12 cellular contexts compared by ENCODE assay signal in genomic region chr7:102065226-102065625, GRCh38.
A peak's percentile ranks its signal among the peaks of the same experiment; 100 is the strongest.
DNase-seq lines count a peak whose midpoint lies in the region; ATAC-seq, FAIRE-seq and TF ChIP-seq lines count a peak whose summit lies in the region.
"Had no signal": no experiment of that assay in that cellular context is flagged by ENCODE, and none has a peak within 500 bp of the region (broad histone marks: within the 10 kb centered on the region; RNA-seq: fewer than 3 reads in every experiment).

No MANE protein-coding gene starts in this region.

- 89% methylated on average over 6 of the region's 6 CpGs for WGBS in thymus

- H3K4me3 ChIP-seq in DOHH2 (ENCODE audit: low read length), result no peak overlapping the region
- no peak overlapping the region for H3K4me3 ChIP-seq in thymus (ENCODE audit: low read length)
- H3K4me3 ChIP-seq: PC-9 had no signal

- H3K79me2 ChIP-seq in DOHH2 (ENCODE audit: control insufficient read depth, low read length), result peaks cover 90% of the 10 kb centered on the region

- CTCF ChIA-PET in RWPE1 (lab: Yijun Ruan, JAX), result interaction anchor here (0.6 kb wide), 1 partner anchor 1615 kb away, joined by 5 read pairs; no protein-coding TSS in a partner anchor

- no peak for FAIRE-seq in urothelium cell line (lab: Jason Lieb, UNC)

- peaks cover 8% of the 10 kb centered on the region; the same call in 1 of the 2 replicates for H3F3A ChIP-seq in DOHH2 (ENCODE audit: control insufficient read depth, insufficient read depth)

- no peak for TF ChIP-seq CTCF in DOHH2 (IDR thresholded peaks at IDR 0.05; ENCODE audit: low read depth, low read length, poor library complexity, severe bottlenecking)
- no peak for TF ChIP-seq CTCF in RWPE1 (conservative IDR thresholded peaks at IDR 0.05; ENCODE audit: low read depth)

- H3K4me1 Mint-ChIP-seq in memory B cell, result peaks cover 21% of the 10 kb centered on the region

- no peak overlapping the region for H3K4me3 Mint-ChIP-seq in memory B cell

- H3K9me3 Mint-ChIP-seq in memory B cell, result no peaks in the 10 kb centered on the region

- H3K27ac Mint-ChIP-seq in memory B cell, result peak overlapping the region; percentile 45

- ATAC-seq in memory B cell (ENCODE audit: low read depth), result no peak
- no peak for ATAC-seq in esophagus mucosa

- H3K9me3 ChIP-seq in DOHH2 (ENCODE audit: control insufficient read depth, insufficient read depth, low read length), result no peaks in the 10 kb centered on the region
- H3K9me3 ChIP-seq in thymus (ENCODE audit: control insufficient read depth), result no peaks in the 10 kb centered on the region
- H3K9me3 ChIP-seq: BE2C had no signal

- H3K36me3 Mint-ChIP-seq in memory B cell, result peaks cover 11% of the 10 kb centered on the region

- H3K27ac ChIP-seq in DOHH2 (ENCODE audit: low read depth, low read length) (peak overlapping the region; percentile 6; the same call in 1 of the 2 replicates), RWPE1 (peak overlapping the region; percentile 97), thymus (ENCODE audit: low read depth) (peak overlapping the region; percentile 25)
- H3K27ac ChIP-seq: PC-9 had no signal

- H3K9me2 ChIP-seq in DOHH2 (replicated peaks; ENCODE audit: control insufficient read depth, low read length), result no peaks in the 10 kb centered on the region

- H4K20me1 ChIP-seq in DOHH2 (ENCODE audit: control insufficient read depth, insufficient read depth, low read depth, low read length), result peaks cover 11% of the 10 kb centered on the region; the same call in 1 of the 2 replicates

- H3K27me3 ChIP-seq in DOHH2 (ENCODE audit: control insufficient read depth, low read length) (no peaks in the 10 kb centered on the region), thymus (ENCODE audit: control insufficient read depth, insufficient read depth) (no peaks in the 10 kb centered on the region)
- H3K27me3 ChIP-seq: BE2C had no signal

- H3K4me1 ChIP-seq in DOHH2 (ENCODE audit: control insufficient read depth, low read length) (peaks cover 83% of the 10 kb centered on the region), thymus (ENCODE audit: control insufficient read depth, insufficient read depth, low read length) (no peaks in the 10 kb centered on the region)

- peaks cover 39% of the 10 kb centered on the region for H3K36me3 ChIP-seq in DOHH2 (ENCODE audit: control insufficient read depth, low read length)
- H3K36me3 ChIP-seq in thymus (ENCODE audit: control insufficient read depth, insufficient read depth), result peaks cover 5% of the 10 kb centered on the region
- H3K36me3 ChIP-seq: BE2C had no signal

- H3K4me2 ChIP-seq in DOHH2 (ENCODE audit: low read length), result peak overlapping the region; percentile 31; the same call in 1 of the 2 replicates
- H3K4me2 ChIP-seq: PC-9 had no signal

- no peak for DNase-seq in RWPE1 (ENCODE audit: low spot score)
- no peak for DNase-seq in memory B cell (ENCODE audit: low spot score in 2 of 2)
- no peak for DNase-seq in HCEC 1CT
- no peak for DNase-seq in urothelium cell line (ENCODE audit: low spot score)
- DNase-seq: NCI-H1694 treated with DMSO at 0.1 percent for 48 hours, NCI-H345, NCI-H526 treated with DMSO at 0.1 percent for 48 hours had no signal

- H3K27me3 Mint-ChIP-seq in memory B cell, result no peaks in the 10 kb centered on the region

- POLR2A ChIA-PET in RWPE1 (lab: Yijun Ruan, JAX; ENCODE audit: low non-redundant PET), result no interaction called here

Comparison
In these comparisons a context has a peak if more than half of its experiments do, and no peak if none do; other contexts are left out.
1. H3K27ac ChIP-seq: peak in every context shown above with its lines; median percentile 97 in RWPE1; 25 in thymus; 6 in DOHH2.